Comparison of ENCODE assay signal across 1 cellular context in genomic region chr10:96017227-96017687, GRCh38.
TF ChIP-seq lines count a peak whose summit lies in the region.

No MANE protein-coding gene starts in this region.

TF ChIP-seq in K562, 482 proteins besides CTCF, POLR2A, EP300 and RAD21 (continued from another document):
- no peak for TF ChIP-seq RFX5 (IDR thresholded peaks at IDR 0.05; ENCODE audit: low read depth, low read length)
- no peak for TF ChIP-seq FOXJ2 (tag; IDR thresholded peaks at IDR 0.05)
- TF ChIP-seq DACH1 (IDR thresholded peaks at IDR 0.05; ENCODE audit: partially characterized antibody) = peak; percentile 14
- TF ChIP-seq ZBTB34 (CRISPR knock-in tag; IDR thresholded peaks at IDR 0.05) = no peak
- TF ChIP-seq POLR2AphosphoS5 (IDR thresholded peaks at IDR 0.05; ENCODE audit: control insufficient read depth, insufficient read depth, low read depth, low read length) = no peak
- no peak for TF ChIP-seq MEF2D (tag; conservative IDR thresholded peaks at IDR 0.05; ENCODE audit: low read depth)
- TF ChIP-seq CEBPG (CRISPR knock-in tag; IDR thresholded peaks at IDR 0.05) = no peak
- no peak for TF ChIP-seq CEBPG (tag; conservative IDR thresholded peaks at IDR 0.05 in 1 of 2, IDR thresholded peaks at IDR 0.05 in 1 of 2)
- no peak for TF ChIP-seq ADNP (tag; IDR thresholded peaks at IDR 0.05)
- TF ChIP-seq KDM5B (IDR thresholded peaks at IDR 0.05; ENCODE audit: insufficient replicate concordance, low read depth, low read length) = no peak
- no peak for TF ChIP-seq STAG1 (CRISPR knock-in tag; IDR thresholded peaks at IDR 0.05; ENCODE audit: borderline replicate concordance)
- TF ChIP-seq HBP1 (CRISPR knock-in tag; IDR thresholded peaks at IDR 0.05) = no peak
- TF ChIP-seq FOXK2 (conservative IDR thresholded peaks at IDR 0.05 in 1 of 2, IDR thresholded peaks at IDR 0.05 in 1 of 2; ENCODE audit: low read depth in 2 of 2) = no peak
- no peak for TF ChIP-seq PRMT5 (CRISPR knock-in tag; IDR thresholded peaks at IDR 0.05)
- 0 out of 2 replicates have a peak, but pooled peaks have one; percentile 8 for TF ChIP-seq KLF16 (IDR thresholded peaks at IDR 0.05)
- TF ChIP-seq ZNF445 (CRISPR knock-in tag; IDR thresholded peaks at IDR 0.05; ENCODE audit: low read depth) = no peak
- no peak for TF ChIP-seq MECOM (CRISPR knock-in tag; IDR thresholded peaks at IDR 0.05)
- no peak for TF ChIP-seq ZNF398 (CRISPR knock-in tag; IDR thresholded peaks at IDR 0.05)
- TF ChIP-seq SAFB2 (IDR thresholded peaks at IDR 0.05; ENCODE audit: borderline replicate concordance, low read depth, low read length, severe bottlenecking) = no peak
- no peak for TF ChIP-seq ZFPM2 (CRISPR knock-in tag; IDR thresholded peaks at IDR 0.05)
- TF ChIP-seq SNRNP70 (optimal IDR thresholded peaks at IDR 0.05; ENCODE audit: low read depth, low read length) = no peak
- TF ChIP-seq ARID2 (IDR thresholded peaks at IDR 0.05) = no peak
- TF ChIP-seq ZNF696 (CRISPR knock-in tag; conservative IDR thresholded peaks at IDR 0.05) = no peak
- TF ChIP-seq HMG20B (CRISPR knock-in tag; IDR thresholded peaks at IDR 0.05) = no peak
- no peak for TF ChIP-seq SMARCB1 (IDR thresholded peaks at IDR 0.05; ENCODE audit: insufficient read length, low read depth)
- TF ChIP-seq HLTF (IDR thresholded peaks at IDR 0.05) = no peak
- TF ChIP-seq TAF9B (IDR thresholded peaks at IDR 0.05; ENCODE audit: partially characterized antibody) = no peak
- TF ChIP-seq ZNF644 (tag; IDR thresholded peaks at IDR 0.05; ENCODE audit: low read depth) = no peak
- TF ChIP-seq SMC3 (conservative IDR thresholded peaks at IDR 0.05; ENCODE audit: insufficient read depth, low read depth, low read length) = peak; percentile 68; the same call in 1 of the 2 replicates
- TF ChIP-seq FOXA1 (IDR thresholded peaks at IDR 0.05; ENCODE audit: borderline replicate concordance) = no peak
- TF ChIP-seq CBX2 (IDR thresholded peaks at IDR 0.05; ENCODE audit: insufficient read depth, low read length, poor library complexity, severe bottlenecking) = no peak
- no peak for TF ChIP-seq PHF20 (IDR thresholded peaks at IDR 0.05; ENCODE audit: partially characterized antibody)
- TF ChIP-seq NRF1 (conservative IDR thresholded peaks at IDR 0.05 in 1 of 2, IDR thresholded peaks at IDR 0.05 in 1 of 2) = no peak
- TF ChIP-seq GATAD2B (IDR thresholded peaks at IDR 0.05; ENCODE audit: borderline replicate concordance) = 0 out of 2 replicates have a peak, but pooled peaks have one; percentile 39
- no peak for TF ChIP-seq MITF (IDR thresholded peaks at IDR 0.05)
